9 cellular contexts compared by ENCODE assay signal in the genomic region with DNA sequence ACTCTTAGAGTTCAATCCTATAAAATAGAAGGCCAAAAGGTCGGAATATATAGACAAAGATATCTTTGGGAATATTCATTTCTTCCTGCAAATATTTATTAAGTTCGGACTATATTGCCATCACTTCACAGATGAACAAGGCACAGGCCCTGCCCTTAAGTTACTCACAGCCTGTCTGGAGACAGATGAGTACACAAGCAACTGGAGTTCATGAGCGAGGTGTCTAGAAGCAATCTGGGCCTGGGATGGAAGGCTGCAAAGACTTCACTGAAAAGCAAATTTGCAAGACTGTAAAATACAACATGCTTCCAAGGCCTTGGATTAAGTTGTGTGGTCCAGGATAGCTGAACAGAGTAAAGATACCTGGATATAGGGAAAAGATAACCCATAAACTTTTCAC. TPM values are rescaled to one million over a fixed set of nuclear protein-coding genes. Genes with fewer than 3 reads are reported as not detected.
DNase-seq lines count a peak whose midpoint lies in the region; ATAC-seq and TF ChIP-seq lines count a peak whose summit lies in the region.
"Had no signal": no experiment of that assay in that cellular context is flagged by ENCODE, and none has a peak within 500 bp of the region (broad histone marks: within the 10 kb centered on the region; RNA-seq: fewer than 3 reads in every experiment).

No MANE protein-coding gene starts in this region.

- DNase-seq in activated CD4-positive, alpha-beta T cell treated with anti-CD3 and anti-CD28 coated beads for 48 hours: peak; percentile 29
- DNase-seq in activated CD4-positive, alpha-beta T cell treated with anti-CD3 and anti-CD28 coated beads, Interleukin-2, amount 50 U/mL, for 4 hours: no peak
- no peak for DNase-seq in T-helper 17 cell
- no peak for DNase-seq in epithelial cell of prostate (ENCODE audit: low read depth, low spot score)
- no peak for DNase-seq in smooth muscle cell (lab: John Stamatoyannopoulos, UW; ENCODE audit: unreplicated experiment)
- no peak for DNase-seq in HEK293T (ENCODE audit: extremely low spot score)
- DNase-seq in stimulated activated CD4-positive, alpha-beta T cell treated with anti-CD3 and anti-CD28 coated beads, Interleukin-4, amount 100 ng/mL, for 1 hour: no peak
- no peak for DNase-seq in SKM-1 (lab: John Stamatoyannopoulos, UW; ENCODE audit: unreplicated experiment)
- DNase-seq: T-helper 9 cell had no signal

- no peak for TF ChIP-seq CTCF in smooth muscle cell (IDR thresholded peaks at IDR 0.05; ENCODE audit: borderline replicate concordance, insufficient read depth, poor library complexity, severe bottlenecking)

- no peak for ATAC-seq in T-helper 17 cell

- no peaks in the 10 kb centered on the region for H3F3A ChIP-seq in smooth muscle cell (ENCODE audit: low read depth)

- H3K4me3 Mint-ChIP-seq in T-helper 17 cell: peak overlapping the region; percentile 96

- H3K36me3 ChIP-seq in smooth muscle cell (ENCODE audit: low read depth): no peaks in the 10 kb centered on the region

- H3K36me3 Mint-ChIP-seq in T-helper 17 cell (ENCODE audit: low read depth): peaks cover 10% of the 10 kb centered on the region

- H3K4me1 ChIP-seq in smooth muscle cell (ENCODE audit: low read depth): peaks cover 27% of the 10 kb centered on the region

- peak overlapping the region; percentile 83 for H3K4me2 ChIP-seq in smooth muscle cell

- peak overlapping the region; percentile 70 for H3K9ac ChIP-seq in smooth muscle cell (ENCODE audit: low read depth)

- peak overlapping the region; percentile 87 for H2AFZ ChIP-seq in smooth muscle cell (ENCODE audit: low read depth)

- H4K20me1 ChIP-seq in smooth muscle cell (ENCODE audit: low read depth): no peaks in the 10 kb centered on the region

- CTCF ChIA-PET in HEK293T (lab: Yijun Ruan, JAX): interaction anchor here (1.2 kb wide), 1 partner anchor 89 kb away, joined by 3 read pairs; no protein-coding TSS in a partner anchor

- H3K27me3 ChIP-seq in smooth muscle cell (ENCODE audit: low read depth): no peaks in the 10 kb centered on the region

- 79% methylated on average over 3 of the region's 3 CpGs for WGBS in smooth muscle cell (ENCODE audit: low lambda C conversion rate)

- H3K4me3 ChIP-seq in smooth muscle cell: no peak overlapping the region

- H3K27ac ChIP-seq in epithelial cell of prostate: peak overlapping the region; percentile 90
- H3K27ac ChIP-seq in smooth muscle cell (ENCODE audit: low read depth): peak overlapping the region; percentile 89

- H3K4me1 Mint-ChIP-seq in T-helper 17 cell: peaks cover 61% of the 10 kb centered on the region

- POLR2A ChIA-PET in HEK293T (lab: Yijun Ruan, JAX): no interaction called here

- no peaks in the 10 kb centered on the region for H3K27me3 Mint-ChIP-seq in T-helper 17 cell

- no peaks in the 10 kb centered on the region for H3K79me2 ChIP-seq in smooth muscle cell (ENCODE audit: low read depth)

- no peaks in the 10 kb centered on the region for H3K9me3 ChIP-seq in T-helper 17 cell (ENCODE audit: control insufficient read depth, low read length, poor library complexity, severe bottlenecking)
- no peaks in the 10 kb centered on the region for H3K9me3 ChIP-seq in smooth muscle cell (replicated peaks; ENCODE audit: low read depth)

- H3K27ac Mint-ChIP-seq in T-helper 17 cell: peak overlapping the region; percentile 98

TF ChIP-seq in HEK293T, 16 proteins besides CTCF, POLR2A, EP300 and RAD21:
- no peak for TF ChIP-seq HDGF (IDR thresholded peaks at IDR 0.05; ENCODE audit: borderline replicate concordance)
- TF ChIP-seq FOXA1 (IDR thresholded peaks at IDR 0.05): no peak
- no peak for TF ChIP-seq SP1 (IDR thresholded peaks at IDR 0.05)
- no peak for TF ChIP-seq SUZ12 (IDR thresholded peaks at IDR 0.05)
- TF ChIP-seq ARNT (IDR thresholded peaks at IDR 0.05): no peak
- TF ChIP-seq, protein P1, sequence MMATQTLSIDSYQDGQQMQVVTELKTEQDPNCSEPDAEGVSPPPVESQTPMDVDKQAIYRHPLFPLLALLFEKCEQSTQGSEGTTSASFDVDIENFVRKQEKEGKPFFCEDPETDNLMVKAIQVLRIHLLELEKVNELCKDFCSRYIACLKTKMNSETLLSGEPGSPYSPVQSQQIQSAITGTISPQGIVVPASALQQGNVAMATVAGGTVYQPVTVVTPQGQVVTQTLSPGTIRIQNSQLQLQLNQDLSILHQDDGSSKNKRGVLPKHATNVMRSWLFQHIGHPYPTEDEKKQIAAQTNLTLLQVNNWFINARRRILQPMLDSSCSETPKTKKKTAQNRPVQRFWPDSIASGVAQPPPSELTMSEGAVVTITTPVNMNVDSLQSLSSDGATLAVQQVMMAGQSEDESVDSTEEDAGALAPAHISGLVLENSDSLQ (IDR thresholded peaks at IDR 0.05): no peak

RNA-seq across cellular contexts. Expression of a gene that starts 56.7 kb away (rescaled TPM):
- total RNA-seq in T-helper 17 cell: 10 to 100 TPM; 87.6 to 95.6 TPM
- total RNA-seq in smooth muscle cell: 65.6 and 66.4 TPM in 2 replicates
- 36.5 and 49.3 TPM in 2 replicates for polyA plus RNA-seq in smooth muscle cell
